2 cellular contexts compared by ENCODE assay signal in the genomic region with DNA sequence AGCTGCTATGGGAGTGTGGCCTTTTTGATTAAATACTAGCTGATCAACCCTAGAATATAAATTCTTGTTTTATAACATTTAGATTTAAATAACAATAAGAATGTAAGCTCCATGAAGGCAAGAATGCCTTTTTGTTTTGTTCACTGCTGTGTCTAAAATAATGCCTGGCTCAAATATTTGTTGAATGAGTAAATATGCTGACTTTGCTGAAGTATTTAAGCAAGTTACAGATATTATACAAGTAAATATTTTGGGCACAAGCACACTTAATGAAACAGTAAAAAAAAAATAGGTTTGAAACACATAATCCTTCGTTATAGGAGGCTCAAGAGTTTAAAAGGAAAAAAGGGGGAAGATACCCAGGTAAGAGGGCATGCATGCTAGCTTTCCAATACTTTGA.
TF ChIP-seq lines count a peak whose summit lies in the region.

No MANE protein-coding gene starts in this region.

TF ChIP-seq in SK-N-SH, 30 proteins besides CTCF, POLR2A, EP300 and RAD21 (continued from another document):
- TF ChIP-seq, protein P1, sequence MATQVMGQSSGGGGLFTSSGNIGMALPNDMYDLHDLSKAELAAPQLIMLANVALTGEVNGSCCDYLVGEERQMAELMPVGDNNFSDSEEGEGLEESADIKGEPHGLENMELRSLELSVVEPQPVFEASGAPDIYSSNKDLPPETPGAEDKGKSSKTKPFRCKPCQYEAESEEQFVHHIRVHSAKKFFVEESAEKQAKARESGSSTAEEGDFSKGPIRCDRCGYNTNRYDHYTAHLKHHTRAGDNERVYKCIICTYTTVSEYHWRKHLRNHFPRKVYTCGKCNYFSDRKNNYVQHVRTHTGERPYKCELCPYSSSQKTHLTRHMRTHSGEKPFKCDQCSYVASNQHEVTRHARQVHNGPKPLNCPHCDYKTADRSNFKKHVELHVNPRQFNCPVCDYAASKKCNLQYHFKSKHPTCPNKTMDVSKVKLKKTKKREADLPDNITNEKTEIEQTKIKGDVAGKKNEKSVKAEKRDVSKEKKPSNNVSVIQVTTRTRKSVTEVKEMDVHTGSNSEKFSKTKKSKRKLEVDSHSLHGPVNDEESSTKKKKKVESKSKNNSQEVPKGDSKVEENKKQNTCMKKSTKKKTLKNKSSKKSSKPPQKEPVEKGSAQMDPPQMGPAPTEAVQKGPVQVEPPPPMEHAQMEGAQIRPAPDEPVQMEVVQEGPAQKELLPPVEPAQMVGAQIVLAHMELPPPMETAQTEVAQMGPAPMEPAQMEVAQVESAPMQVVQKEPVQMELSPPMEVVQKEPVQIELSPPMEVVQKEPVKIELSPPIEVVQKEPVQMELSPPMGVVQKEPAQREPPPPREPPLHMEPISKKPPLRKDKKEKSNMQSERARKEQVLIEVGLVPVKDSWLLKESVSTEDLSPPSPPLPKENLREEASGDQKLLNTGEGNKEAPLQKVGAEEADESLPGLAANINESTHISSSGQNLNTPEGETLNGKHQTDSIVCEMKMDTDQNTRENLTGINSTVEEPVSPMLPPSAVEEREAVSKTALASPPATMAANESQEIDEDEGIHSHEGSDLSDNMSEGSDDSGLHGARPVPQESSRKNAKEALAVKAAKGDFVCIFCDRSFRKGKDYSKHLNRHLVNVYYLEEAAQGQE (IDR thresholded peaks at IDR 0.05; ENCODE audit: low read depth, low read length) = no peak
- TF ChIP-seq TAF1 (IDR thresholded peaks at IDR 0.05; ENCODE audit: borderline replicate concordance, low read depth, low read length) (no peak), MEF2A (IDR thresholded peaks at IDR 0.05; ENCODE audit: borderline replicate concordance, low read depth) (no peak), CHD2 (IDR thresholded peaks at IDR 0.05; ENCODE audit: low read length, partially characterized antibody) (no peak), FOXJ3 (CRISPR knock-in tag; IDR thresholded peaks at IDR 0.05) (no peak)

TF ChIP-seq in SK-N-SH treated with all-trans-retinoic acid at 6 μM for 48 hours, 23 proteins besides CTCF, POLR2A, EP300 and RAD21 (continued from another document):
- TF ChIP-seq, protein P2, sequence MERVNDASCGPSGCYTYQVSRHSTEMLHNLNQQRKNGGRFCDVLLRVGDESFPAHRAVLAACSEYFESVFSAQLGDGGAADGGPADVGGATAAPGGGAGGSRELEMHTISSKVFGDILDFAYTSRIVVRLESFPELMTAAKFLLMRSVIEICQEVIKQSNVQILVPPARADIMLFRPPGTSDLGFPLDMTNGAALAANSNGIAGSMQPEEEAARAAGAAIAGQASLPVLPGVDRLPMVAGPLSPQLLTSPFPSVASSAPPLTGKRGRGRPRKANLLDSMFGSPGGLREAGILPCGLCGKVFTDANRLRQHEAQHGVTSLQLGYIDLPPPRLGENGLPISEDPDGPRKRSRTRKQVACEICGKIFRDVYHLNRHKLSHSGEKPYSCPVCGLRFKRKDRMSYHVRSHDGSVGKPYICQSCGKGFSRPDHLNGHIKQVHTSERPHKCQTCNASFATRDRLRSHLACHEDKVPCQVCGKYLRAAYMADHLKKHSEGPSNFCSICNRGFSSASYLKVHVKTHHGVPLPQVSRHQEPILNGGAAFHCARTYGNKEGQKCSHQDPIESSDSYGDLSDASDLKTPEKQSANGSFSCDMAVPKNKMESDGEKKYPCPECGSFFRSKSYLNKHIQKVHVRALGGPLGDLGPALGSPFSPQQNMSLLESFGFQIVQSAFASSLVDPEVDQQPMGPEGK (CRISPR knock-in tag; IDR thresholded peaks at IDR 0.05; ENCODE audit: borderline replicate concordance) = no peak
- TF ChIP-seq ZNF8 (CRISPR knock-in tag; IDR thresholded peaks at IDR 0.05) = no peak
- TF ChIP-seq ARNTL (CRISPR knock-in tag; IDR thresholded peaks at IDR 0.05; ENCODE audit: borderline replicate concordance, low read depth) = no peak
